34 cellular contexts compared by ENCODE assay signal in genomic region chr7:151544183-151544582, GRCh38.
"Had no signal": no experiment of that assay in that cellular context is flagged by ENCODE, and none has a peak within 500 bp of the region (broad histone marks: within the 10 kb centered on the region; RNA-seq: fewer than 3 reads in every experiment).

No MANE protein-coding gene starts in this region.

- H3K4me3 ChIP-seq: MG63 had no signal

- DNase-seq: Karpas-422, Kasumi-1, MG63, MM.1S, MV-4-11, NCI-H1048, NCI-H1092, NCI-H1092 treated with DMSO at 0.1 percent for 48 hours, NCI-H1105, NCI-H1105 treated with DMSO at 0.1 percent for 48 hours, NCI-H1417, NCI-H1417 treated with DMSO at 0.1 percent for 48 hours, NCI-H1436, NCI-H1436 treated with DMSO at 0.1 percent for 48 hours, NCI-H146, NCI-H1694, NCI-H1694 treated with DMSO at 0.1 percent for 48 hours, NCI-H187, NCI-H187 treated with DMSO at 0.1 percent for 48 hours, NCI-H1930, NCI-H2029, NCI-H2029 treated with DMSO at 0.1 percent for 48 hours, NCI-H2081, NCI-H2081 treated with DMSO at 0.1 percent for 48 hours, NCI-H2107, NCI-H2171, NCI-H2171 treated with DMSO at 0.1 percent for 48 hours, NCI-H2227 treated with DMSO at 0.1 percent for 48 hours, NCI-H226, NCI-H345, NCI-H446, NCI-H446 treated with DMSO at 0.1 percent for 48 hours, NCI-H510A, NCI-H510A treated with DMSO at 0.1 percent for 48 hours had no signal

- H3K9me3 ChIP-seq: MG63 had no signal

- H3K27me3 ChIP-seq: MG63 had no signal

- H3K36me3 ChIP-seq: MG63 had no signal
